ENCODE assay signal across 1 cellular context in the genomic region with DNA sequence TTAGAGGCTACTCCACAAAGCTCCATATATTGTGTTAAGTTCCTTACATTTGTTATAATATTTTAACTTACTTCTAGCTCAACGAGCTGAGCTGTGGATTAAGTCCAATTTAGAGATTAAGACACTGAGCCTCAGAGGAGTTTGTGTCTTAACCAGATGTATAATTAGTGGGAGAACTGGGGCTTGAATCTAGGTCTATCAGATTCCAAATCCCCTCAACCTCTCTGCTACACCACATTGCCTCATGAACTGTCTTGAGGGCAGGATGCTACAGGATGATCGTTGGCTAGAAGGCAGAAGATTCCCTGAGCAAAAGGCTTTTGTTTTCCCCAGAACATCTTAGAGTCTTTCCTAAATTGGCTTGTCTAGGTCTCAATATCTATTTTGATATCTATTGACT.
TF ChIP-seq lines count a peak whose summit lies in the region.

No MANE protein-coding gene starts in this region.

TF ChIP-seq in GM23338, 12 proteins besides CTCF, POLR2A, EP300 and RAD21 (continued from another document):
- TF ChIP-seq, protein P1, sequence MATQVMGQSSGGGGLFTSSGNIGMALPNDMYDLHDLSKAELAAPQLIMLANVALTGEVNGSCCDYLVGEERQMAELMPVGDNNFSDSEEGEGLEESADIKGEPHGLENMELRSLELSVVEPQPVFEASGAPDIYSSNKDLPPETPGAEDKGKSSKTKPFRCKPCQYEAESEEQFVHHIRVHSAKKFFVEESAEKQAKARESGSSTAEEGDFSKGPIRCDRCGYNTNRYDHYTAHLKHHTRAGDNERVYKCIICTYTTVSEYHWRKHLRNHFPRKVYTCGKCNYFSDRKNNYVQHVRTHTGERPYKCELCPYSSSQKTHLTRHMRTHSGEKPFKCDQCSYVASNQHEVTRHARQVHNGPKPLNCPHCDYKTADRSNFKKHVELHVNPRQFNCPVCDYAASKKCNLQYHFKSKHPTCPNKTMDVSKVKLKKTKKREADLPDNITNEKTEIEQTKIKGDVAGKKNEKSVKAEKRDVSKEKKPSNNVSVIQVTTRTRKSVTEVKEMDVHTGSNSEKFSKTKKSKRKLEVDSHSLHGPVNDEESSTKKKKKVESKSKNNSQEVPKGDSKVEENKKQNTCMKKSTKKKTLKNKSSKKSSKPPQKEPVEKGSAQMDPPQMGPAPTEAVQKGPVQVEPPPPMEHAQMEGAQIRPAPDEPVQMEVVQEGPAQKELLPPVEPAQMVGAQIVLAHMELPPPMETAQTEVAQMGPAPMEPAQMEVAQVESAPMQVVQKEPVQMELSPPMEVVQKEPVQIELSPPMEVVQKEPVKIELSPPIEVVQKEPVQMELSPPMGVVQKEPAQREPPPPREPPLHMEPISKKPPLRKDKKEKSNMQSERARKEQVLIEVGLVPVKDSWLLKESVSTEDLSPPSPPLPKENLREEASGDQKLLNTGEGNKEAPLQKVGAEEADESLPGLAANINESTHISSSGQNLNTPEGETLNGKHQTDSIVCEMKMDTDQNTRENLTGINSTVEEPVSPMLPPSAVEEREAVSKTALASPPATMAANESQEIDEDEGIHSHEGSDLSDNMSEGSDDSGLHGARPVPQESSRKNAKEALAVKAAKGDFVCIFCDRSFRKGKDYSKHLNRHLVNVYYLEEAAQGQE (IDR thresholded peaks at IDR 0.05; ENCODE audit: unreplicated experiment), result no peak
- TF ChIP-seq STAT1 (IDR thresholded peaks at IDR 0.05; ENCODE audit: unreplicated experiment) (no peak), EZH2 (IDR thresholded peaks at IDR 0.05; ENCODE audit: low read depth, unreplicated experiment) (no peak), NANOG (IDR thresholded peaks at IDR 0.05; ENCODE audit: borderline replicate concordance) (no peak), ZNF114 (CRISPR knock-in tag; IDR thresholded peaks at IDR 0.05) (no peak), EZH2phosphoT487 (IDR thresholded peaks at IDR 0.05; ENCODE audit: unreplicated experiment) (no peak), POLR2AphosphoS5 (IDR thresholded peaks at IDR 0.05; ENCODE audit: low read depth) (no peak)
- TF ChIP-seq, protein P2, sequence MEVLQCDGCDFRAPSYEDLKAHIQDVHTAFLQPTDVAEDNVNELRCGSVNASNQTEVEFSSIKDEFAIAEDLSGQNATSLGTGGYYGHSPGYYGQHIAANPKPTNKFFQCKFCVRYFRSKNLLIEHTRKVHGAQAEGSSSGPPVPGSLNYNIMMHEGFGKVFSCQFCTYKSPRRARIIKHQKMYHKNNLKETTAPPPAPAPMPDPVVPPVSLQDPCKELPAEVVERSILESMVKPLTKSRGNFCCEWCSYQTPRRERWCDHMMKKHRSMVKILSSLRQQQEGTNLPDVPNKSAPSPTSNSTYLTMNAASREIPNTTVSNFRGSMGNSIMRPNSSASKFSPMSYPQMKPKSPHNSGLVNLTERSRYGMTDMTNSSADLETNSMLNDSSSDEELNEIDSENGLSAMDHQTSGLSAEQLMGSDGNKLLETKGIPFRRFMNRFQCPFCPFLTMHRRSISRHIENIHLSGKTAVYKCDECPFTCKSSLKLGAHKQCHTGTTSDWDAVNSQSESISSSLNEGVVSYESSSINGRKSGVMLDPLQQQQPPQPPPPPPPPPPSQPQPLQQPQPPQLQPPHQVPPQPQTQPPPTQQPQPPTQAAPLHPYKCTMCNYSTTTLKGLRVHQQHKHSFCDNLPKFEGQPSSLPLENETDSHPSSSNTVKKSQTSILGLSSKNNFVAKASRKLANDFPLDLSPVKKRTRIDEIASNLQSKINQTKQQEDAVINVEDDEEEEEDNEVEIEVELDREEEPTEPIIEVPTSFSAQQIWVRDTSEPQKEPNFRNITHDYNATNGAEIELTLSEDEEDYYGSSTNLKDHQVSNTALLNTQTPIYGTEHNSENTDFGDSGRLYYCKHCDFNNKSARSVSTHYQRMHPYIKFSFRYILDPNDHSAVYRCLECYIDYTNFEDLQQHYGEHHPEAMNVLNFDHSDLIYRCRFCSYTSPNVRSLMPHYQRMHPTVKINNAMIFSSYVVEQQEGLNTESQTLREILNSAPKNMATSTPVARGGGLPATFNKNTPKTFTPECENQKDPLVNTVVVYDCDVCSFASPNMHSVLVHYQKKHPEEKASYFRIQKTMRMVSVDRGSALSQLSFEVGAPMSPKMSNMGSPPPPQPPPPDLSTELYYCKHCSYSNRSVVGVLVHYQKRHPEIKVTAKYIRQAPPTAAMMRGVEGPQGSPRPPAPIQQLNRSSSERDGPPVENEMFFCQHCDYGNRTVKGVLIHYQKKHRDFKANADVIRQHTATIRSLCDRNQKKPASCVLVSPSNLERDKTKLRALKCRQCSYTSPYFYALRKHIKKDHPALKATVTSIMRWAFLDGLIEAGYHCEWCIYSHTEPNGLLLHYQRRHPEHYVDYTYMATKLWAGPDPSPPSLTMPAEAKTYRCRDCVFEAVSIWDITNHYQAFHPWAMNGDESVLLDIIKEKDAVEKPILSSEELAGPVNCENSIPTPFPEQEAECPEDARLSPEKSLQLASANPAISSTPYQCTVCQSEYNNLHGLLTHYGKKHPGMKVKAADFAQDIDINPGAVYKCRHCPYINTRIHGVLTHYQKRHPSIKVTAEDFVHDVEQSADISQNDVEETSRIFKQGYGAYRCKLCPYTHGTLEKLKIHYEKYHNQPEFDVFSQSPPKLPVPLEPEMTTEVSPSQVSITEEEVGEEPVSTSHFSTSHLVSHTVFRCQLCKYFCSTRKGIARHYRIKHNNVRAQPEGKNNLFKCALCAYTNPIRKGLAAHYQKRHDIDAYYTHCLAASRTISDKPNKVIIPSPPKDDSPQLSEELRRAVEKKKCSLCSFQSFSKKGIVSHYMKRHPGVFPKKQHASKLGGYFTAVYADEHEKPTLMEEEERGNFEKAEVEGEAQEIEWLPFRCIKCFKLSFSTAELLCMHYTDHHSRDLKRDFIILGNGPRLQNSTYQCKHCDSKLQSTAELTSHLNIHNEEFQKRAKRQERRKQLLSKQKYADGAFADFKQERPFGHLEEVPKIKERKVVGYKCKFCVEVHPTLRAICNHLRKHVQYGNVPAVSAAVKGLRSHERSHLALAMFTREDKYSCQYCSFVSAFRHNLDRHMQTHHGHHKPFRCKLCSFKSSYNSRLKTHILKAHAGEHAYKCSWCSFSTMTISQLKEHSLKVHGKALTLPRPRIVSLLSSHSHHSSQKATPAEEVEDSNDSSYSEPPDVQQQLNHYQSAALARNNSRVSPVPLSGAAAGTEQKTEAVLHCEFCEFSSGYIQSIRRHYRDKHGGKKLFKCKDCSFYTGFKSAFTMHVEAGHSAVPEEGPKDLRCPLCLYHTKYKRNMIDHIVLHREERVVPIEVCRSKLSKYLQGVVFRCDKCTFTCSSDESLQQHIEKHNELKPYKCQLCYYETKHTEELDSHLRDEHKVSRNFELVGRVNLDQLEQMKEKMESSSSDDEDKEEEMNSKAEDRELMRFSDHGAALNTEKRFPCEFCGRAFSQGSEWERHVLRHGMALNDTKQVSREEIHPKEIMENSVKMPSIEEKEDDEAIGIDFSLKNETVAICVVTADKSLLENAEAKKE (CRISPR knock-in tag; IDR thresholded peaks at IDR 0.05), result no peak
- TF ChIP-seq, protein P3, sequence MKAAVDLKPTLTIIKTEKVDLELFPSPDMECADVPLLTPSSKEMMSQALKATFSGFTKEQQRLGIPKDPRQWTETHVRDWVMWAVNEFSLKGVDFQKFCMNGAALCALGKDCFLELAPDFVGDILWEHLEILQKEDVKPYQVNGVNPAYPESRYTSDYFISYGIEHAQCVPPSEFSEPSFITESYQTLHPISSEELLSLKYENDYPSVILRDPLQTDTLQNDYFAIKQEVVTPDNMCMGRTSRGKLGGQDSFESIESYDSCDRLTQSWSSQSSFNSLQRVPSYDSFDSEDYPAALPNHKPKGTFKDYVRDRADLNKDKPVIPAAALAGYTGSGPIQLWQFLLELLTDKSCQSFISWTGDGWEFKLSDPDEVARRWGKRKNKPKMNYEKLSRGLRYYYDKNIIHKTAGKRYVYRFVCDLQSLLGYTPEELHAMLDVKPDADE (IDR thresholded peaks at IDR 0.05), result no peak
